In the genomic region with DNA sequence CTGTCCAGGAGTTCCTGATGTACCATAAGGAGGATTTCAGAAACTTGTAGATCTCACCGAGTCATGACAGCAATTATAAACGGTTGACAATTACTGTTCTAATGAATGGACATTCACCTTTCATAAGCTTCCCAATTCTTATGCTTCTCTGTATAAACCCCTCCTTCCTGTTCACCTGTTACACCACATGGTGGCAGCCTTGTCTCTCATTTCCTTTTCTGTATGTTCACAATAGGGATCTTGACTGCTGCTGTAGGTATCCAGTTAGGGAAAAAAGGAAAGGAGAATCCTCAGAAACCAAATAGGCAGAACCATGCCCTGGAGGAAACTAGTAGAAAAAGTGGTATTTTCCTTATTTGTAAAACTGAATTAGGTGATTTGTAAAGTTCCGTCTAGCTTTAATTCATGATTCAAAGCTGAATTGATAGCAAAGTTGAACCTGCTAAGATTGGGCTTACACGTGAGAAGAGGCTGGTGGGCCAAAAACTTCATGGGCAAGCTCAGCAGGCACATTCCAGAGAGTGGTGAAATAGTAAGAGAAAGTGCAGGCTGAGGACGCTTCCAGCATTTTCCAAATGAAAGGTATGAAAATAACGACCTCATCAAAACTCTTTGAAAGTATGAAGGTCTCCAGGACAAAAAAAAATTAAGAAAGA, we compare ENCODE assay signal across 8 cellular contexts. TPM values are rescaled to one million over a fixed set of nuclear protein-coding genes. Genes with fewer than 3 reads are reported as not detected.
DNase-seq lines count a peak whose midpoint lies in the region; ATAC-seq and TF ChIP-seq lines count a peak whose summit lies in the region.

No MANE protein-coding gene starts in this region.

- H3K4me1 ChIP-seq in NT2/D1 (ENCODE audit: insufficient read depth, insufficient read length): no peaks in the 10 kb centered on the region
- H3K4me1 ChIP-seq in esophagus squamous epithelium: peaks cover 0 to 8% (median 0%) of the 10 kb centered on the region in 3 donors
- H3K4me1 ChIP-seq in testis: no peaks in the 10 kb centered on the region

- H3K36me3 ChIP-seq in NT2/D1 (ENCODE audit: insufficient read depth, insufficient read length, low read length): no peaks in the 10 kb centered on the region
- no peaks in the 10 kb centered on the region for H3K36me3 ChIP-seq in esophagus squamous epithelium
- H3K36me3 ChIP-seq in testis (ENCODE audit: low read depth, missing control alignments): no peaks in the 10 kb centered on the region

- no peaks in the 10 kb centered on the region for H3K4me1 Mint-ChIP-seq in natural killer cell treated with Interleukin-12 subunit alpha and Interleukin-12 subunit beta and Interleukin-15 and Interleukin-18, amount 100 ng/mL, for 72 hours (ENCODE audit: low read depth in 2 of 2)

- H3K9me3 Mint-ChIP-seq in natural killer cell treated with Interleukin-12 subunit alpha and Interleukin-12 subunit beta and Interleukin-15 and Interleukin-18, amount 100 ng/mL, for 72 hours: no peaks in the 10 kb centered on the region

- DNase-seq in DMS 273 treated with DMSO at 0.1 percent for 48 hours (lab: John Stamatoyannopoulos, UW) (peak; percentile 44), HUDEP-2 (lab: John Stamatoyannopoulos, UW; ENCODE audit: unreplicated experiment in 76 of 76) (peak in 60 of 76 experiments; percentile 10 to 81 (median 52)), NT2/D1 (ENCODE audit: low read depth, low spot score) (peak; percentile 56), activated T-cell treated with anti-CD3 and anti-CD28 coated beads for 1 hour (ENCODE audit: low read depth) (peak; percentile 23), esophagus squamous epithelium (lab: John Stamatoyannopoulos, UW) (no peak), testis (peak; percentile 84)
- peak; percentile 65 for DNase-seq in natural killer cell treated with Interleukin-12 subunit alpha and Interleukin-12 subunit beta and Interleukin-15 and Interleukin-18, amount 100 ng/mL, for 72 hours (ENCODE audit: low spot score)

- H3K4me3 Mint-ChIP-seq in natural killer cell treated with Interleukin-12 subunit alpha and Interleukin-12 subunit beta and Interleukin-15 and Interleukin-18, amount 100 ng/mL, for 72 hours: no peak overlapping the region

- H3K9ac ChIP-seq in NT2/D1 (ENCODE audit: insufficient read length, low read depth): no peak overlapping the region

- H3K27ac ChIP-seq in esophagus squamous epithelium: no peak overlapping the region
- no peak overlapping the region for H3K27ac ChIP-seq in testis

- TF ChIP-seq CTCF in esophagus squamous epithelium (IDR thresholded peaks at IDR 0.05): peak; percentile 70 to 91 (median 82)
- TF ChIP-seq CTCF in testis (IDR thresholded peaks at IDR 0.05): peak; percentile 71 to 89 (median 84)

- H3K27me3 ChIP-seq in NT2/D1 (ENCODE audit: insufficient read depth, insufficient read length) (no peaks in the 10 kb centered on the region), esophagus squamous epithelium (peaks cover 0 to 18% (median 0%) of the 10 kb centered on the region in 4 donors), testis (no peaks in the 10 kb centered on the region)

- H3K9me3 ChIP-seq in NT2/D1 (ENCODE audit: insufficient read depth, low read length) (no peaks in the 10 kb centered on the region), esophagus squamous epithelium (no peaks in the 10 kb centered on the region), testis (no peaks in the 10 kb centered on the region)

- intact Hi-C loops in esophagus squamous epithelium (cut with DNase I): loop anchor here (5.0 to 10.0 kb wide), 2 partner anchors 141 to 173 kb away; no protein-coding TSS in a partner anchor
- intact Hi-C loops in testis (cut with DNase I; ENCODE audit: low total_unique reads): loop anchor here (5.0 kb wide), 1 partner anchor 173 kb away; no protein-coding TSS in a partner anchor

- H3K4me3 ChIP-seq in NT2/D1 (ENCODE audit: insufficient read length, low read depth) (no peak overlapping the region), esophagus squamous epithelium (no peak overlapping the region), testis (no peak overlapping the region)

- TF ChIP-seq POLR2A in esophagus squamous epithelium (IDR thresholded peaks at IDR 0.05) (no peak), testis (IDR thresholded peaks at IDR 0.05) (no peak)

- H3K27me3 Mint-ChIP-seq in natural killer cell treated with Interleukin-12 subunit alpha and Interleukin-12 subunit beta and Interleukin-15 and Interleukin-18, amount 100 ng/mL, for 72 hours: peaks cover 35 to 40% of the 10 kb centered on the region in 2 donors

- H3K27ac Mint-ChIP-seq in natural killer cell treated with Interleukin-12 subunit alpha and Interleukin-12 subunit beta and Interleukin-15 and Interleukin-18, amount 100 ng/mL, for 72 hours: no peak overlapping the region

- WGBS in esophagus squamous epithelium, 2 donors: 17 to 24% methylated on average over 6 of the region's 6 CpGs
- 33 to 34% methylated on average over 6 of the region's 6 CpGs for WGBS in testis, 2 donors

- peak; percentile 79 for ATAC-seq in GM21367 (IDR thresholded peaks at IDR 0.05; ENCODE audit: unreplicated experiment)
- peak; percentile 76 for ATAC-seq in natural killer cell treated with Interleukin-12 subunit alpha and Interleukin-12 subunit beta and Interleukin-15 and Interleukin-18, amount 100 ng/mL, for 72 hours

- H3K36me3 Mint-ChIP-seq in natural killer cell treated with Interleukin-12 subunit alpha and Interleukin-12 subunit beta and Interleukin-15 and Interleukin-18, amount 100 ng/mL, for 72 hours: no peaks in the 10 kb centered on the region

RNA-seq across cellular contexts. Expression of a gene that starts 29.0 kb away (rescaled TPM):
- 10 to 100 TPM in 2 of 4 donors, 1 to 10 TPM in 2; 9.0 to 27.5 (median 12.0) TPM for total RNA-seq in esophagus squamous epithelium
- 10 to 100 TPM; 46.6 to 54.4 TPM for total RNA-seq in natural killer cell treated with Interleukin-12 subunit alpha and Interleukin-12 subunit beta and Interleukin-15 and Interleukin-18, amount 100 ng/mL, for 72 hours
- 10 to 100 TPM; 63.4 to 77.9 TPM for total RNA-seq in testis
- 327 TPM for polyA plus RNA-seq in testis (ENCODE audit: insufficient read depth, low read depth, low replicate concordance)

RNA-seq across cellular contexts. Expression of a gene that starts 35.2 kb away (rescaled TPM):
- total RNA-seq in esophagus squamous epithelium: 10 to 100 TPM in 1 of 4 donors, 1 to 10 TPM in 2, under 1 TPM in 1; 0.61 to 21.0 (median 4.1) TPM
- not detected for total RNA-seq in natural killer cell treated with Interleukin-12 subunit alpha and Interleukin-12 subunit beta and Interleukin-15 and Interleukin-18, amount 100 ng/mL, for 72 hours
- total RNA-seq in testis: 1 to 10 TPM; 2.8 to 4.8 TPM
- 3.7 TPM for polyA plus RNA-seq in testis (ENCODE audit: insufficient read depth, low read depth, low replicate concordance)
